7 cellular contexts compared by ENCODE assay signal in genomic region chr1:194256010-194256409, GRCh38.
"Had no signal": no experiment of that assay in that cellular context is flagged by ENCODE, and none has a peak within 500 bp of the region (broad histone marks: within the 10 kb centered on the region; RNA-seq: fewer than 3 reads in every experiment).

No MANE protein-coding gene starts in this region.

- H3K4me3 Mint-ChIP-seq: HFFc6 had no signal

- DNase-seq: GM23248, GOT3, H7, HFFc6, IMR-90 had no signal

- FAIRE-seq: HTR-8/SVneo had no signal

- ATAC-seq: HCT116 had no signal

- H3K27ac Mint-ChIP-seq: HFFc6 had no signal

- H3K9me3 Mint-ChIP-seq: HFFc6 had no signal
